In genomic region chr13:51520524-51520923, GRCh38 we compare ENCODE assay signal across 13 cellular contexts.
DNase-seq lines count a peak whose midpoint lies in the region; ATAC-seq and TF ChIP-seq lines count a peak whose summit lies in the region.
"Had no signal": no experiment of that assay in that cellular context is flagged by ENCODE, and none has a peak within 500 bp of the region (broad histone marks: within the 10 kb centered on the region; RNA-seq: fewer than 3 reads in every experiment).

No MANE protein-coding gene starts in this region.

- peak overlapping the region; percentile 1 for H3K27ac Mint-ChIP-seq in activated CD4-positive, alpha-beta T cell treated with anti-CD3 and anti-CD28 coated beads, Interleukin-2, amount 10 ng/mL, durations not matched to agents 24 days and 14 days
- no peak overlapping the region for H3K27ac Mint-ChIP-seq in progenitor cell of endocrine pancreas
- H3K27ac Mint-ChIP-seq: activated T-cell treated with anti-CD3 and anti-CD28 coated beads, Interleukin-2, amount 50 U/mL, for 24 hours; memory B cell had no signal

- no peak overlapping the region for H3K4me3 ChIP-seq in adipocyte (ENCODE audit: low read length)
- H3K4me3 ChIP-seq: HAP-1, upper lobe of left lung had no signal

- intact Hi-C loops in activated CD4-positive, alpha-beta T cell treated with anti-CD3 and anti-CD28 coated beads, Interleukin-2, amount 10 ng/mL, durations not matched to agents 24 days and 14 days (cut with micrococcal nuclease), result no loop called here

- H3K36me3 ChIP-seq in adipocyte (ENCODE audit: control insufficient read depth, insufficient read depth, low read length, severe bottlenecking), result no peaks in the 10 kb centered on the region
- H3K36me3 ChIP-seq: HAP-1, upper lobe of left lung had no signal

- H3K9me3 Mint-ChIP-seq in activated CD4-positive, alpha-beta T cell treated with anti-CD3 and anti-CD28 coated beads, Interleukin-2, amount 10 ng/mL, durations not matched to agents 24 days and 14 days, result peaks cover 2% of the 10 kb centered on the region
- peaks cover 2% of the 10 kb centered on the region for H3K9me3 Mint-ChIP-seq in progenitor cell of endocrine pancreas (ENCODE audit: low read depth)
- H3K9me3 Mint-ChIP-seq: activated T-cell treated with anti-CD3 and anti-CD28 coated beads, Interleukin-2, amount 50 U/mL, for 24 hours; memory B cell had no signal

- H3K4me3 Mint-ChIP-seq in activated CD4-positive, alpha-beta T cell treated with anti-CD3 and anti-CD28 coated beads, Interleukin-2, amount 10 ng/mL, durations not matched to agents 24 days and 14 days, result no peak overlapping the region
- no peak overlapping the region for H3K4me3 Mint-ChIP-seq in progenitor cell of endocrine pancreas (ENCODE audit: low read depth)
- H3K4me3 Mint-ChIP-seq: activated T-cell treated with anti-CD3 and anti-CD28 coated beads, Interleukin-2, amount 50 U/mL, for 24 hours; memory B cell had no signal

- H3K36me3 Mint-ChIP-seq in activated CD4-positive, alpha-beta T cell treated with anti-CD3 and anti-CD28 coated beads, Interleukin-2, amount 10 ng/mL, durations not matched to agents 24 days and 14 days (ENCODE audit: low read depth), result no peaks in the 10 kb centered on the region
- H3K36me3 Mint-ChIP-seq in progenitor cell of endocrine pancreas (ENCODE audit: insufficient read depth), result no peaks in the 10 kb centered on the region

- no peak for TF ChIP-seq CTCF in progenitor cell of endocrine pancreas (IDR thresholded peaks at IDR 0.05; ENCODE audit: unreplicated experiment)

- peaks cover 26% of the 10 kb centered on the region for H3K4me1 ChIP-seq in adipocyte (ENCODE audit: control insufficient read depth, insufficient read depth, low read length)

- H3K9me3 ChIP-seq in adipocyte (ENCODE audit: control insufficient read depth, low read length), result no peaks in the 10 kb centered on the region
- H3K9me3 ChIP-seq: HAP-1, upper lobe of left lung had no signal

- no peak for DNase-seq in activated CD4-positive, alpha-beta T cell treated with anti-CD3 and anti-CD28 coated beads, Interleukin-2, amount 10 ng/mL, durations not matched to agents 24 days and 14 days
- DNase-seq in activated CD4-positive, alpha-beta T cell treated with anti-CD3 and anti-CD28 coated beads for 4 hours, result no peak
- peak; percentile 88 for DNase-seq in adipocyte (ENCODE audit: low read depth)
- DNase-seq in glomerular visceral epithelial cell (ENCODE audit: extremely low spot score), result peak; percentile 70
- no peak for DNase-seq in stimulated activated naive CD4-positive, alpha-beta T cell treated with Interleukin-2 at 50 U/mL for 16 hours (lab: John Stamatoyannopoulos, UW)
- no peak for DNase-seq in progenitor cell of endocrine pancreas (ENCODE audit: low spot score, unreplicated experiment)
- no peak for DNase-seq in iPS-NIHi7 (ENCODE audit: extremely low spot score)
- DNase-seq: activated T-cell treated with anti-CD3 and anti-CD28 coated beads, Interleukin-2, amount 50 U/mL, for 24 hours; NCI-H1092 treated with DMSO at 0.1 percent for 48 hours; upper lobe of left lung had no signal

- H3K4me1 Mint-ChIP-seq in activated CD4-positive, alpha-beta T cell treated with anti-CD3 and anti-CD28 coated beads, Interleukin-2, amount 10 ng/mL, durations not matched to agents 24 days and 14 days, result peaks cover 20% of the 10 kb centered on the region
- H3K4me1 Mint-ChIP-seq in progenitor cell of endocrine pancreas (ENCODE audit: low read depth), result no peaks in the 10 kb centered on the region

- no peak for ATAC-seq in GM21423 (IDR thresholded peaks at IDR 0.05; ENCODE audit: unreplicated experiment)

- no peaks in the 10 kb centered on the region for H3K27me3 Mint-ChIP-seq in activated CD4-positive, alpha-beta T cell treated with anti-CD3 and anti-CD28 coated beads, Interleukin-2, amount 10 ng/mL, durations not matched to agents 24 days and 14 days
- H3K27me3 Mint-ChIP-seq in progenitor cell of endocrine pancreas, result no peaks in the 10 kb centered on the region
- H3K27me3 Mint-ChIP-seq: activated T-cell treated with anti-CD3 and anti-CD28 coated beads, Interleukin-2, amount 50 U/mL, for 24 hours had no signal

- no peaks in the 10 kb centered on the region for H3K27me3 ChIP-seq in adipocyte (replicated peaks; ENCODE audit: control insufficient read depth, insufficient read depth, low read length)
- H3K27me3 ChIP-seq: upper lobe of left lung had no signal

- no peak overlapping the region for H3K9ac ChIP-seq in adipocyte (ENCODE audit: low read length)

Comparison
In these comparisons a context has a peak if more than half of its experiments do, and no peak if none do; other contexts are left out.
1. DNase-seq: peak in adipocyte (single experiment) and glomerular visceral epithelial cell (single experiment); none in activated CD4-positive, alpha-beta T cell treated with anti-CD3 and anti-CD28 coated beads, Interleukin-2, amount 10 ng/mL, durations not matched to agents 24 days and 14 days (single experiment), activated CD4-positive, alpha-beta T cell treated with anti-CD3 and anti-CD28 coated beads for 4 hours (0 of 2), stimulated activated naive CD4-positive, alpha-beta T cell treated with Interleukin-2 at 50 U/mL for 16 hours (single experiment), progenitor cell of endocrine pancreas (single experiment) and iPS-NIHi7 (single experiment).